In the genomic region with DNA sequence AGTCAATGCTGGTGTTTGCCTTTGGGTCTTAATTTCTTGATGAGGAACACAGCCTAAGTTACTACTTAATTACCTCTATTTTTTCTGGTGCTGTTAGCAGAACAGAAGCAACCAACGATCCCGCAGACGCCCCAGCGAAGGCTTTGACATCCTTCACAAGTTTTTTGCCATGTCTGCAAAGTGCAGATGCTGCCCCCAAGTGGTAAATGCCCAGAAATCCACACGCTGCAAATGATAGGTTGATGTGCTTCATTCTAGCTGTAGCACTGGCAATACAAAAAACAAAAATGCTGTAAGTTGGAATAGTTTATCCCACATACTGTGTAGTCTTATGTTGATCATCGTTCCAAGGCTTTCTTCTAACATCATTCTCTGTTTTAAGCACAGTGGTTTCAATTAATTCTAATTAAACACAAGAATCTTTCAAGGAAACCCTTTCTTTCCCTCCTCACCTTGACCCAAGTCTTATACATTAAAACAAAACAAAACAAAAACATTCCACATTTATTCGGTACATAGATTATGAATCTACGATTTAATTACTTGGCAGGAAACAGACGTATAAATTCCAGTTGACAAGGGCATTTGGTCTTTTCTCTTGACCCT, we compare ENCODE assay signal across 7 cellular contexts.
DNase-seq lines count a peak whose midpoint lies in the region; ATAC-seq and TF ChIP-seq lines count a peak whose summit lies in the region.

No MANE protein-coding gene starts in this region.

- peak overlapping the region; percentile 50 for H3K27ac Mint-ChIP-seq in memory B cell

- TF ChIP-seq CTCF in GM12873 (IDR thresholded peaks at IDR 0.05; ENCODE audit: insufficient read depth, low read depth, low read length, missing control alignments), result peak; percentile 85

- H3K4me1 Mint-ChIP-seq in memory B cell, result peaks cover 4% of the 10 kb centered on the region

- peak; percentile 69 for DNase-seq in NCI-H2227 treated with DMSO at 0.1 percent for 48 hours (lab: John Stamatoyannopoulos, UW)
- DNase-seq in activated CD4-positive, alpha-beta T cell treated with anti-CD3 and anti-CD28 coated beads for 48 hours, result peak; percentile 61
- peak; percentile 48 for DNase-seq in dedifferentiated amniotic fluid mesenchymal stem cell (ENCODE audit: extremely low spot score)
- DNase-seq in memory B cell (ENCODE audit: low spot score in 2 of 2), result peak; percentile 41 to 47
- peak; percentile 28 for DNase-seq in stimulated activated CD8-positive, alpha-beta memory T cell treated with anti-CD3 and anti-CD28 coated beads, Interleukin-4, amount 100 ng/mL, for 24 hours (ENCODE audit: low read depth)

- peaks cover 4% of the 10 kb centered on the region for H3K36me3 Mint-ChIP-seq in memory B cell

- peak; percentile 41 for ATAC-seq in HG02973 (IDR thresholded peaks at IDR 0.05; ENCODE audit: unreplicated experiment)
- peak; percentile 16 for ATAC-seq in memory B cell (ENCODE audit: low read depth)

- no peaks in the 10 kb centered on the region for H3K9me3 Mint-ChIP-seq in memory B cell

- H3K4me3 Mint-ChIP-seq in memory B cell, result peak overlapping the region; percentile 41

- H3K27me3 Mint-ChIP-seq in memory B cell, result no peaks in the 10 kb centered on the region

Comparison
In these comparisons a context has a peak if more than half of its experiments do, and no peak if none do; other contexts are left out.
1. Peak in every context shown above with its lines: DNase-seq and ATAC-seq.